12 cellular contexts compared by ENCODE assay signal in the genomic region with DNA sequence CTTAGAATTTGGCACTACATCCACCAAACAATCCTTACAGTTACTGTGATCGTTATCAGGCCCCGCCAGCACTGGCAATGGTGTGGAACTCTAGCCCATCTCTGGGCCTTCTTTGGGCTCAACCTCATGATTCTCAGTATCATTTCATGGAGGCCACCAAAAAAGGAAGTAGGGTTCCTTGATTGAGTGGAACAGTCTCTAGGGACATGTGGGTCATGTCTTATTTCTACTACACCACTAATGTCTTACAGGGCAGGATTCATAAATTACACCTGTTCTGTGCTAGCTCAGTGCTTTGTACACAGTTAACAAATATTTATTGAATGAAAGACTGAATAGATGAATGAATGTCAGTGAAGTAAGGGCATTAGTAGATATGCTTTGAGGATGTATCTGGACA. TPM values are rescaled to one million over a fixed set of nuclear protein-coding genes. Genes with fewer than 3 reads are reported as not detected.
DNase-seq lines count a peak whose midpoint lies in the region; ATAC-seq, FAIRE-seq and TF ChIP-seq lines count a peak whose summit lies in the region.
"Had no signal": no experiment of that assay in that cellular context is flagged by ENCODE, and none has a peak within 500 bp of the region (broad histone marks: within the 10 kb centered on the region; RNA-seq: fewer than 3 reads in every experiment).

No MANE protein-coding gene starts in this region.

- H3K4me1 ChIP-seq in small intestine (ENCODE audit: control insufficient read depth in 2 of 2, insufficient read depth in 1 of 2, low read depth in 1 of 2, low read length in 1 of 2) = no peaks in the 10 kb centered on the region

- TF ChIP-seq CTCF in WTC11 (IDR thresholded peaks at IDR 0.05) = no peak
- TF ChIP-seq CTCF in type B pancreatic cell (conservative IDR thresholded peaks at IDR 0.05) = no peak

- H3K4me1 Mint-ChIP-seq in WTC11 = no peaks in the 10 kb centered on the region
- no peaks in the 10 kb centered on the region for H3K4me1 Mint-ChIP-seq in type B pancreatic cell (ENCODE audit: unreplicated experiment)
- H3K4me1 Mint-ChIP-seq in activated naive CD8-positive, alpha-beta T cell treated with anti-CD3 and anti-CD28 coated beads for 36 hours = peaks cover 2% of the 10 kb centered on the region

- CTCF ChIA-PET in WTC11 (lab: Charles Lee) = no interaction called here

- H3K36me3 ChIP-seq in small intestine (ENCODE audit: control insufficient read depth in 2 of 2, insufficient read depth in 2 of 2, low read length in 2 of 2) = peaks cover 14 to 29% of the 10 kb centered on the region in 2 donors

- ATAC-seq in GM18505 (IDR thresholded peaks at IDR 0.05; ENCODE audit: unreplicated experiment) = peak; percentile 96
- ATAC-seq in GM21360 (IDR thresholded peaks at IDR 0.05; ENCODE audit: unreplicated experiment) = peak; percentile 81
- ATAC-seq in HG03060 (IDR thresholded peaks at IDR 0.05; ENCODE audit: low read depth, unreplicated experiment) = peak; percentile 89
- no peak for ATAC-seq in WTC11

- DNase-seq in WTC11 (ENCODE audit: low spot score) = no peak
- no peak for DNase-seq in small intestine
- DNase-seq in type B pancreatic cell (ENCODE audit: extremely low spot score, unreplicated experiment) = no peak
- DNase-seq in activated naive CD8-positive, alpha-beta T cell treated with anti-CD3 and anti-CD28 coated beads for 36 hours = no peak
- no peak for DNase-seq in NCI-H82 treated with DMSO at 0.1 percent for 48 hours (lab: John Stamatoyannopoulos, UW; ENCODE audit: unreplicated experiment)
- DNase-seq: activated naive CD4-positive, alpha-beta T cell treated with anti-CD3 and anti-CD28 coated beads for 36 hours; dermis blood vessel endothelial cell; NCI-H1048 had no signal

- WGBS in small intestine, 3 donors = 79 to 100% (median 87%) methylated on average over 2 of the region's 2 CpGs

- no peak for FAIRE-seq in small intestine (lab: Jason Lieb, UNC)

- H3K4me3 ChIP-seq in small intestine (ENCODE audit: low read depth in 1 of 2, low read length in 2 of 2) = no peak overlapping the region
- H3K4me3 ChIP-seq: skin epidermis had no signal

- peaks cover 79% of the 10 kb centered on the region for H3K36me3 Mint-ChIP-seq in WTC11
- H3K36me3 Mint-ChIP-seq in type B pancreatic cell = peaks cover 48% of the 10 kb centered on the region
- peaks cover 6% of the 10 kb centered on the region for H3K36me3 Mint-ChIP-seq in activated naive CD8-positive, alpha-beta T cell treated with anti-CD3 and anti-CD28 coated beads for 36 hours

- H3K9me3 Mint-ChIP-seq in WTC11 = no peaks in the 10 kb centered on the region
- H3K9me3 Mint-ChIP-seq in type B pancreatic cell = no peaks in the 10 kb centered on the region
- no peaks in the 10 kb centered on the region for H3K9me3 Mint-ChIP-seq in activated naive CD8-positive, alpha-beta T cell treated with anti-CD3 and anti-CD28 coated beads for 36 hours
- H3K9me3 Mint-ChIP-seq: activated naive CD4-positive, alpha-beta T cell treated with anti-CD3 and anti-CD28 coated beads for 36 hours had no signal

- no peaks in the 10 kb centered on the region for H3K27me3 Mint-ChIP-seq in WTC11 (ENCODE audit: low read depth)
- no peaks in the 10 kb centered on the region for H3K27me3 Mint-ChIP-seq in type B pancreatic cell
- H3K27me3 Mint-ChIP-seq in activated naive CD8-positive, alpha-beta T cell treated with anti-CD3 and anti-CD28 coated beads for 36 hours = no peaks in the 10 kb centered on the region

- no peak for TF ChIP-seq POLR2A in GM18505 (IDR thresholded peaks at IDR 0.05; ENCODE audit: borderline replicate concordance, extremely low read depth, insufficient read depth, insufficient read length)

- H3K27ac ChIP-seq in small intestine (ENCODE audit: low read depth in 1 of 2, low read length in 1 of 2) = no peak overlapping the region
- H3K27ac ChIP-seq: skin epidermis had no signal

- POLR2A ChIA-PET in WTC11 (lab: Charles Lee) = no interaction called here

- H3K9me3 ChIP-seq in small intestine (ENCODE audit: control insufficient read depth, low read depth) = no peaks in the 10 kb centered on the region

- no peaks in the 10 kb centered on the region for H3K27me3 ChIP-seq in small intestine (ENCODE audit: control insufficient read depth in 2 of 2, insufficient read depth in 2 of 2, low read length in 2 of 2)

- H3K27ac Mint-ChIP-seq in WTC11 (0 out of 2 replicates have a peak overlapping the region, but pooled peaks have one; percentile 34), type B pancreatic cell (no peak overlapping the region)
- H3K27ac Mint-ChIP-seq in activated naive CD8-positive, alpha-beta T cell treated with anti-CD3 and anti-CD28 coated beads for 36 hours = no peak overlapping the region
- H3K27ac Mint-ChIP-seq: activated naive CD4-positive, alpha-beta T cell treated with anti-CD3 and anti-CD28 coated beads for 36 hours had no signal

- H3K4me3 Mint-ChIP-seq in WTC11 (no peak overlapping the region), type B pancreatic cell (no peak overlapping the region)
- H3K4me3 Mint-ChIP-seq in activated naive CD8-positive, alpha-beta T cell treated with anti-CD3 and anti-CD28 coated beads for 36 hours = no peak overlapping the region
- H3K4me3 Mint-ChIP-seq: activated naive CD4-positive, alpha-beta T cell treated with anti-CD3 and anti-CD28 coated beads for 36 hours had no signal

TF ChIP-seq in WTC11, 78 proteins besides CTCF, POLR2A, EP300 and RAD21 (continues in another document):
- TF ChIP-seq, protein P1, sequence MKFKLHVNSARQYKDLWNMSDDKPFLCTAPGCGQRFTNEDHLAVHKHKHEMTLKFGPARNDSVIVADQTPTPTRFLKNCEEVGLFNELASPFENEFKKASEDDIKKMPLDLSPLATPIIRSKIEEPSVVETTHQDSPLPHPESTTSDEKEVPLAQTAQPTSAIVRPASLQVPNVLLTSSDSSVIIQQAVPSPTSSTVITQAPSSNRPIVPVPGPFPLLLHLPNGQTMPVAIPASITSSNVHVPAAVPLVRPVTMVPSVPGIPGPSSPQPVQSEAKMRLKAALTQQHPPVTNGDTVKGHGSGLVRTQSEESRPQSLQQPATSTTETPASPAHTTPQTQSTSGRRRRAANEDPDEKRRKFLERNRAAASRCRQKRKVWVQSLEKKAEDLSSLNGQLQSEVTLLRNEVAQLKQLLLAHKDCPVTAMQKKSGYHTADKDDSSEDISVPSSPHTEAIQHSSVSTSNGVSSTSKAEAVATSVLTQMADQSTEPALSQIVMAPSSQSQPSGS (CRISPR knock-in tag; IDR thresholded peaks at IDR 0.05; ENCODE audit: borderline replicate concordance, low read depth) = no peak
- TF ChIP-seq, protein P2, sequence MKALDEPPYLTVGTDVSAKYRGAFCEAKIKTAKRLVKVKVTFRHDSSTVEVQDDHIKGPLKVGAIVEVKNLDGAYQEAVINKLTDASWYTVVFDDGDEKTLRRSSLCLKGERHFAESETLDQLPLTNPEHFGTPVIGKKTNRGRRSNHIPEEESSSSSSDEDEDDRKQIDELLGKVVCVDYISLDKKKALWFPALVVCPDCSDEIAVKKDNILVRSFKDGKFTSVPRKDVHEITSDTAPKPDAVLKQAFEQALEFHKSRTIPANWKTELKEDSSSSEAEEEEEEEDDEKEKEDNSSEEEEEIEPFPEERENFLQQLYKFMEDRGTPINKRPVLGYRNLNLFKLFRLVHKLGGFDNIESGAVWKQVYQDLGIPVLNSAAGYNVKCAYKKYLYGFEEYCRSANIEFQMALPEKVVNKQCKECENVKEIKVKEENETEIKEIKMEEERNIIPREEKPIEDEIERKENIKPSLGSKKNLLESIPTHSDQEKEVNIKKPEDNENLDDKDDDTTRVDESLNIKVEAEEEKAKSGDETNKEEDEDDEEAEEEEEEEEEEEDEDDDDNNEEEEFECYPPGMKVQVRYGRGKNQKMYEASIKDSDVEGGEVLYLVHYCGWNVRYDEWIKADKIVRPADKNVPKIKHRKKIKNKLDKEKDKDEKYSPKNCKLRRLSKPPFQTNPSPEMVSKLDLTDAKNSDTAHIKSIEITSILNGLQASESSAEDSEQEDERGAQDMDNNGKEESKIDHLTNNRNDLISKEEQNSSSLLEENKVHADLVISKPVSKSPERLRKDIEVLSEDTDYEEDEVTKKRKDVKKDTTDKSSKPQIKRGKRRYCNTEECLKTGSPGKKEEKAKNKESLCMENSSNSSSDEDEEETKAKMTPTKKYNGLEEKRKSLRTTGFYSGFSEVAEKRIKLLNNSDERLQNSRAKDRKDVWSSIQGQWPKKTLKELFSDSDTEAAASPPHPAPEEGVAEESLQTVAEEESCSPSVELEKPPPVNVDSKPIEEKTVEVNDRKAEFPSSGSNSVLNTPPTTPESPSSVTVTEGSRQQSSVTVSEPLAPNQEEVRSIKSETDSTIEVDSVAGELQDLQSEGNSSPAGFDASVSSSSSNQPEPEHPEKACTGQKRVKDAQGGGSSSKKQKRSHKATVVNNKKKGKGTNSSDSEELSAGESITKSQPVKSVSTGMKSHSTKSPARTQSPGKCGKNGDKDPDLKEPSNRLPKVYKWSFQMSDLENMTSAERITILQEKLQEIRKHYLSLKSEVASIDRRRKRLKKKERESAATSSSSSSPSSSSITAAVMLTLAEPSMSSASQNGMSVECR (CRISPR knock-in tag; IDR thresholded peaks at IDR 0.05; ENCODE audit: borderline replicate concordance) = no peak
- no peak for TF ChIP-seq JAZF1 (CRISPR knock-in tag; IDR thresholded peaks at IDR 0.05)
- no peak for TF ChIP-seq ZNF317 (CRISPR knock-in tag; IDR thresholded peaks at IDR 0.05; ENCODE audit: borderline replicate concordance, low read depth)
- TF ChIP-seq, protein P3, sequence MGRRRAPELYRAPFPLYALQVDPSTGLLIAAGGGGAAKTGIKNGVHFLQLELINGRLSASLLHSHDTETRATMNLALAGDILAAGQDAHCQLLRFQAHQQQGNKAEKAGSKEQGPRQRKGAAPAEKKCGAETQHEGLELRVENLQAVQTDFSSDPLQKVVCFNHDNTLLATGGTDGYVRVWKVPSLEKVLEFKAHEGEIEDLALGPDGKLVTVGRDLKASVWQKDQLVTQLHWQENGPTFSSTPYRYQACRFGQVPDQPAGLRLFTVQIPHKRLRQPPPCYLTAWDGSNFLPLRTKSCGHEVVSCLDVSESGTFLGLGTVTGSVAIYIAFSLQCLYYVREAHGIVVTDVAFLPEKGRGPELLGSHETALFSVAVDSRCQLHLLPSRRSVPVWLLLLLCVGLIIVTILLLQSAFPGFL (CRISPR knock-in tag; IDR thresholded peaks at IDR 0.05; ENCODE audit: borderline replicate concordance) = no peak

RNA-seq across cellular contexts. Expression of a gene that starts 53.9 kb away (rescaled TPM):
- total RNA-seq in WTC11 (2021) (33.7 to 37.3 TPM (median 36.5 TPM) in 3 replicates), type B pancreatic cell (ENCODE audit: low replicate concordance) (41.9 and 48.0 TPM in 2 replicates)
- 10 to 100 TPM in 2 of 3 donors, 1 to 10 TPM in 1; 9.7 to 17.5 (median 10.1) TPM for polyA plus RNA-seq in small intestine
- 10 to 100 TPM; 45.4 to 46.4 TPM for total RNA-seq in activated naive CD8-positive, alpha-beta T cell treated with anti-CD3 and anti-CD28 coated beads for 36 hours

RNA-seq across cellular contexts. Expression of a gene that starts 54.2 kb away (rescaled TPM):
- total RNA-seq in WTC11 (2021) (30.2 to 32.7 TPM (median 32.5 TPM) in 3 replicates), type B pancreatic cell (ENCODE audit: low replicate concordance) (23.1 and 28.5 TPM in 2 replicates)
- polyA plus RNA-seq in small intestine = 10 to 100 TPM in 1 of 3 donors, 1 to 10 TPM in 2; 7.2 to 24.9 (median 7.3) TPM
- total RNA-seq in activated naive CD8-positive, alpha-beta T cell treated with anti-CD3 and anti-CD28 coated beads for 36 hours = 10 to 100 TPM; 56.5 to 57.4 TPM
